ENCODE assay signal across 27 cellular contexts in genomic region chr6:76856065-76856464, GRCh38.
"Had no signal": no experiment of that assay in that cellular context is flagged by ENCODE, and none has a peak within 500 bp of the region (broad histone marks: within the 10 kb centered on the region; RNA-seq: fewer than 3 reads in every experiment).

No MANE protein-coding gene starts in this region.

- H3K4me1 ChIP-seq: neural progenitor cell, parathyroid adenoma, psoas muscle, sigmoid colon, spleen, suprapubic skin, thyroid gland, transverse colon, upper lobe of right lung, uterus had no signal

- ATAC-seq: naive thymus-derived CD4-positive, alpha-beta T cell; natural killer cell; psoas muscle; right cardiac atrium; stimulated activated memory B cell treated with anti-CD40 and anti-IgM and Interleukin-4, amounts not matched to agents 10 μg/mL and 1 μg/mL and 100 μg/mL, for 72 hours; stimulated activated naive CD8-positive, alpha-beta T cell treated with anti-CD3 and anti-CD28 coated beads, Interleukin-15, amount 100 ng/mL, for 72 hours; stimulated activated naive CD8-positive, alpha-beta T cell treated with anti-CD3 and anti-CD28 coated beads, Interleukin-15, Interleukin-2, amounts not matched to agents 100 U/mL and 50 U/mL, for 24 hours; upper lobe of right lung had no signal

- H3K27me3 ChIP-seq: neural progenitor cell, sigmoid colon, spleen, suprapubic skin, thyroid gland, transverse colon, upper lobe of right lung, uterus had no signal

- DNase-seq: naive thymus-derived CD4-positive, alpha-beta T cell; natural killer cell; occipital lobe; posterior cingulate gyrus; psoas muscle; right cardiac atrium; sigmoid colon; spleen; stimulated activated CD4-positive, alpha-beta T cell treated with anti-CD3 and anti-CD28 coated beads, Interleukin-12 subunit alpha, Interleukin-12 subunit beta, amount 100 ng/mL, for 4 hours; stimulated activated CD4-positive, alpha-beta T cell treated with anti-CD3 and anti-CD28 coated beads, Interleukin-1b, Interleukin-23, amount 100 ng/mL, for 48 hours; stimulated activated CD4-positive, alpha-beta T cell treated with anti-CD3 and anti-CD28 coated beads, Interleukin-4, amount 100 ng/mL, for 1 hour; stimulated activated CD4-positive, alpha-beta T cell treated with anti-CD3 and anti-CD28 coated beads, Interleukin-4, amount 100 ng/mL, for 4 hours; stimulated activated CD8-positive, alpha-beta memory T cell treated with anti-CD3 and anti-CD28 coated beads, Interleukin-4, amount 100 ng/mL, for 48 hours; stimulated activated naive CD4-positive, alpha-beta T cell; stimulated activated naive CD8-positive, alpha-beta T cell treated with anti-CD3 and anti-CD28 coated beads, Interleukin-15, amount 100 ng/mL, for 72 hours; stimulated activated naive CD8-positive, alpha-beta T cell treated with anti-CD3 and anti-CD28 coated beads, Interleukin-15, Interleukin-2, amounts not matched to agents 100 U/mL and 50 U/mL, for 24 hours; substantia nigra; thyroid gland; transverse colon; upper lobe of right lung; uterus had no signal

- H3K4me2 ChIP-seq: neural progenitor cell, smooth muscle cell had no signal

- H3K9ac ChIP-seq: neural progenitor cell, parathyroid adenoma had no signal

- H3K36me3 ChIP-seq: neural progenitor cell, sigmoid colon, spleen, suprapubic skin, thoracic aorta, thyroid gland, transverse colon, upper lobe of right lung, uterus had no signal

- H2AFZ ChIP-seq: neural progenitor cell, parathyroid adenoma had no signal

- H3K79me2 ChIP-seq: parathyroid adenoma had no signal

- H3K27ac ChIP-seq: neural progenitor cell, parathyroid adenoma, psoas muscle, sigmoid colon, spleen, suprapubic skin, thoracic aorta, thyroid gland, transverse colon, upper lobe of right lung, uterus had no signal

- H3K4me3 ChIP-seq: neural progenitor cell, psoas muscle, sigmoid colon, smooth muscle cell, spleen, suprapubic skin, thoracic aorta, thyroid gland, transverse colon, upper lobe of right lung, uterus had no signal

- H3K9me3 ChIP-seq: psoas muscle, sigmoid colon, spleen, suprapubic skin, thoracic aorta, thyroid gland, transverse colon, upper lobe of right lung, uterus had no signal
